ENCODE assay signal across 16 cellular contexts in genomic region chrY:16157801-16158200, GRCh38.
DNase-seq lines count a peak whose midpoint lies in the region; ATAC-seq, FAIRE-seq and TF ChIP-seq lines count a peak whose summit lies in the region.
"Had no signal": no experiment of that assay in that cellular context is flagged by ENCODE, and none has a peak within 500 bp of the region (broad histone marks: within the 10 kb centered on the region; RNA-seq: fewer than 3 reads in every experiment).

No MANE protein-coding gene starts in this region.

- TF ChIP-seq CTCF in RWPE2 (IDR thresholded peaks at IDR 0.05; ENCODE audit: poor library complexity, severe bottlenecking) = no peak
- no peak for TF ChIP-seq CTCF in heart left ventricle (IDR thresholded peaks at IDR 0.05)

- H3K4me1 ChIP-seq in RWPE2 (ENCODE audit: insufficient read depth, poor library complexity, severe bottlenecking) (no peaks in the 10 kb centered on the region), heart left ventricle (no peaks in the 10 kb centered on the region)
- H3K4me1 ChIP-seq: HAP-1 had no signal

- no peak for TF ChIP-seq POLR2A in H54 (IDR thresholded peaks at IDR 0.05; ENCODE audit: low read depth, low read length)
- TF ChIP-seq POLR2A in heart left ventricle (IDR thresholded peaks at IDR 0.05) = no peak

- H3K27me3 ChIP-seq in RWPE2 (ENCODE audit: insufficient read depth, poor library complexity, severe bottlenecking) (no peaks in the 10 kb centered on the region), heart left ventricle (no peaks in the 10 kb centered on the region)

- no peaks in the 10 kb centered on the region for H3K36me3 ChIP-seq in RWPE2 (ENCODE audit: low read depth)
- H3K36me3 ChIP-seq in heart left ventricle = no peaks in the 10 kb centered on the region
- H3K36me3 ChIP-seq: HAP-1 had no signal

- H3K27ac ChIP-seq in RWPE2 (ENCODE audit: poor library complexity, severe bottlenecking) (no peak overlapping the region), heart left ventricle (no peak overlapping the region)

- no peak for FAIRE-seq in H54 (lab: Jason Lieb, UNC)
- FAIRE-seq: GM12892 had no signal

- DNase-seq in H54 (ENCODE audit: insufficient read length, low spot score) (peak; percentile 2), LoVo (ENCODE audit: low spot score) (peak; percentile 1), RWPE2 (ENCODE audit: low spot score) (no peak), NCI-H1436 (lab: John Stamatoyannopoulos, UW) (no peak), heart left ventricle (no peak)
- DNase-seq: 8988T, C1 segment of cervical spinal cord, COR-L47, DMS153, DND-41, HFFc6 had no signal

- intact Hi-C loops in heart left ventricle (cut with DNase I) = no loop called here

- WGBS in heart left ventricle, 4 donors = 78 to 86% methylated on average over 5 of the region's 5 CpGs; no CpG with 5 or more reads in 2 of the 4 donors

- peak; percentile 67; the same call in 2 of the 3 replicates for ATAC-seq in RWPE2 (ENCODE audit: low read depth)
- no peak for ATAC-seq in HG03175 (IDR thresholded peaks at IDR 0.05; ENCODE audit: unreplicated experiment)
- no peak for ATAC-seq in GM21390 (IDR thresholded peaks at IDR 0.05; ENCODE audit: unreplicated experiment)
- no peak for ATAC-seq in heart left ventricle
- ATAC-seq: GM23338 had no signal

- H3K4me3 ChIP-seq in RWPE2 (ENCODE audit: severe bottlenecking) (no peak overlapping the region), heart left ventricle (no peak overlapping the region)
- H3K4me3 ChIP-seq: GM23338, HAP-1 had no signal

- H3K9me3 ChIP-seq in RWPE2 (ENCODE audit: severe bottlenecking) (no peaks in the 10 kb centered on the region), heart left ventricle (no peaks in the 10 kb centered on the region)
- H3K9me3 ChIP-seq: HAP-1 had no signal

Comparison
In these comparisons a context has a peak if more than half of its experiments do, and no peak if none do; other contexts are left out.
1. DNase-seq: peak in H54 (single experiment) and LoVo (single experiment); none in RWPE2 (single experiment), NCI-H1436 (single experiment) and heart left ventricle (0 of 5).